31 cellular contexts compared by ENCODE assay signal in the genomic region with DNA sequence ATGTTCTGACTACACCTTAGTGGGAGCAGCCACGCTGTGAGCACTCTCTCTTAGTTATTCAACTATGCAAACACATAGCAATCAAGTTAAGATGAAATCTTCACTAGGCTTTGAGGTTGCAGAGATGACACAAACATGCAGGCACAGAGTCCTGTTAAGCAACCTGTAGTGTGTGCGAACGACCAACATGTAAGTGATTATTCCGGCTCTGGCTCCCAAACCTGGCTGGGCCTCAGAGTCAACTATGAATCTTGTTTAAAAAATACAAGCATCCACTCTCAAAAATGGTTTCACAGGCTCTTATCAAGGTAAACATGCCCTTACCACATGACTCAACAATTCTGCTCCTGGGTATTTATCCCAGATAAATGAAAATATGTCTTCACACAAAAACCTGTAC.
DNase-seq lines count a peak whose midpoint lies in the region; ATAC-seq, FAIRE-seq and TF ChIP-seq lines count a peak whose summit lies in the region.
"Had no signal": no experiment of that assay in that cellular context is flagged by ENCODE, and none has a peak within 500 bp of the region (broad histone marks: within the 10 kb centered on the region; RNA-seq: fewer than 3 reads in every experiment).

No MANE protein-coding gene starts in this region.

- peak overlapping the region; percentile 16 to 69 for H3K27ac ChIP-seq in liver (ENCODE audit: low read depth in 1 of 2, low read length in 2 of 2)
- H3K27ac ChIP-seq: C4-2B, HL-60, psoas muscle, SJCRH30, WERI-Rb-1 had no signal

- intact Hi-C loops in activated CD4-positive, alpha-beta T cell treated with anti-CD3 and anti-CD28 coated beads for 36 hours (cut with DNase I, micrococcal nuclease) = no loop called here

- no peaks in the 10 kb centered on the region for H3K36me3 Mint-ChIP-seq in activated CD4-positive, alpha-beta T cell treated with anti-CD3 and anti-CD28 coated beads for 36 hours (ENCODE audit: low read depth)
- no peaks in the 10 kb centered on the region for H3K36me3 Mint-ChIP-seq in T-cell
- H3K36me3 Mint-ChIP-seq: natural killer cell; stimulated activated memory B cell treated with anti-CD40 and anti-IgM and Interleukin-4, amounts not matched to agents 10 μg/mL and 1 μg/mL and 100 μg/mL, for 72 hours had no signal

- no peak overlapping the region for H3K4me3 Mint-ChIP-seq in activated CD4-positive, alpha-beta T cell treated with anti-CD3 and anti-CD28 coated beads for 36 hours
- H3K4me3 Mint-ChIP-seq in T-cell = no peak overlapping the region
- H3K4me3 Mint-ChIP-seq: natural killer cell; stimulated activated memory B cell treated with anti-CD40 and anti-IgM and Interleukin-4, amounts not matched to agents 10 μg/mL and 1 μg/mL and 100 μg/mL, for 72 hours had no signal

- no peak for TF ChIP-seq POLR2A in NB4 (IDR thresholded peaks at IDR 0.05; ENCODE audit: extremely low read depth, insufficient read length)

- no peaks in the 10 kb centered on the region for H3K36me3 ChIP-seq in liver (ENCODE audit: control insufficient read depth in 4 of 4, insufficient read depth in 3 of 4, low read depth in 1 of 4, low read length in 3 of 4)
- H3K36me3 ChIP-seq: HAP-1, SJCRH30, WERI-Rb-1 had no signal

- H3K27me3 ChIP-seq in liver (ENCODE audit: control insufficient read depth in 4 of 4, insufficient read depth in 4 of 4, low read length in 3 of 4) = no peaks in the 10 kb centered on the region
- H3K27me3 ChIP-seq: SJCRH30 had no signal

- H3K9ac ChIP-seq in liver (ENCODE audit: low read depth in 1 of 2, low read length in 2 of 2) = no peak overlapping the region

- no peak for DNase-seq in activated CD4-positive, alpha-beta T cell treated with anti-CD3 and anti-CD28 coated beads for 36 hours
- DNase-seq in activated CD4-positive, alpha-beta T cell treated with anti-CD3 and anti-CD28 coated beads, Interleukin-2, amount 50 U/mL, for 48 hours = no peak
- peak; percentile 45 for DNase-seq in NB4 (ENCODE audit: low read depth)
- peak; percentile 71 for DNase-seq in amniotic epithelial cell (ENCODE audit: low read depth)
- no peak for DNase-seq in T-cell
- no peak for DNase-seq in SKM-1 treated with dmso at 0.1 percent for 144 hours (lab: John Stamatoyannopoulos, UW; ENCODE audit: unreplicated experiment)
- DNase-seq in HTR-8/SVneo (ENCODE audit: insufficient read length, low spot score) = no peak
- DNase-seq: activated CD4-positive, alpha-beta T cell treated with anti-CD3 and anti-CD28 coated beads for 48 hours; activated gamma-delta T cell; activated T-cell treated with anti-CD3 and anti-CD28 coated beads, Interleukin-2, amount 50 U/mL, for 1 hour; Caco-2; cerebellar nuclear complex; dermis blood vessel endothelial cell; DMS79; GDM1; Karpas-422; mucosa of descending colon; MV-4-11; natural killer cell; NCI-H1436 treated with DMSO at 0.1 percent for 48 hours; NCI-H2171 treated with DMSO at 0.1 percent for 48 hours; occipital lobe; psoas muscle; SJCRH30; WERI-Rb-1 had no signal

- H3K4me3 ChIP-seq in NB4 (ENCODE audit: low read depth, low read length) = no peak overlapping the region
- H3K4me3 ChIP-seq in liver (ENCODE audit: low read depth in 1 of 3, low read length in 3 of 3) = no peak overlapping the region
- H3K4me3 ChIP-seq: HAP-1, lung, mucosa of descending colon, psoas muscle, SJCRH30 had no signal

- POLR2A ChIA-PET in activated CD4-positive, alpha-beta T cell treated with anti-CD3 and anti-CD28 coated beads for 36 hours (lab: Charles Lee) = no interaction called here
- POLR2A ChIA-PET in T-cell (lab: Charles Lee) = interaction anchor here in 1 of 2 donors (0.6 kb wide), 1 partner anchor 30 kb away, joined by 4 read pairs; no protein-coding TSS in a partner anchor

- no peaks in the 10 kb centered on the region for H3K4me1 ChIP-seq in liver (ENCODE audit: control insufficient read depth in 4 of 4, insufficient read depth in 4 of 4, low read length in 3 of 4)
- H3K4me1 ChIP-seq: HAP-1, psoas muscle, SJCRH30 had no signal

- ATAC-seq in activated CD4-positive, alpha-beta T cell treated with anti-CD3 and anti-CD28 coated beads for 36 hours = peak; percentile 68
- no peak for ATAC-seq in T-cell (replicated peaks in 1 of 4)
- ATAC-seq: mucosa of descending colon; natural killer cell; psoas muscle; stimulated activated memory B cell treated with anti-CD40 and anti-IgM and Interleukin-4, amounts not matched to agents 10 μg/mL and 1 μg/mL and 100 μg/mL, for 72 hours had no signal

- no peaks in the 10 kb centered on the region for H3K9me3 ChIP-seq in liver (ENCODE audit: control insufficient read depth in 4 of 4, low read length in 3 of 4)
- H3K9me3 ChIP-seq: Caco-2, HAP-1, mucosa of descending colon, psoas muscle, SJCRH30 had no signal

- CTCF ChIA-PET in activated CD4-positive, alpha-beta T cell treated with anti-CD3 and anti-CD28 coated beads for 36 hours (lab: Charles Lee) = no interaction called here
- CTCF ChIA-PET in T-cell (lab: Charles Lee) = no interaction called here

- H3K27ac Mint-ChIP-seq in activated CD4-positive, alpha-beta T cell treated with anti-CD3 and anti-CD28 coated beads for 36 hours = no peak overlapping the region
- H3K27ac Mint-ChIP-seq in T-cell = no peak overlapping the region
- H3K27ac Mint-ChIP-seq: natural killer cell; stimulated activated memory B cell treated with anti-CD40 and anti-IgM and Interleukin-4, amounts not matched to agents 10 μg/mL and 1 μg/mL and 100 μg/mL, for 72 hours had no signal

- H3K4me1 Mint-ChIP-seq in activated CD4-positive, alpha-beta T cell treated with anti-CD3 and anti-CD28 coated beads for 36 hours = peaks cover 3% of the 10 kb centered on the region
- H3K4me1 Mint-ChIP-seq in T-cell = peaks cover under 1 to 3% (median 3%) of the 10 kb centered on the region in 3 donors
- H3K4me1 Mint-ChIP-seq: natural killer cell; stimulated activated memory B cell treated with anti-CD40 and anti-IgM and Interleukin-4, amounts not matched to agents 10 μg/mL and 1 μg/mL and 100 μg/mL, for 72 hours had no signal

- TF ChIP-seq CTCF in NB4 (IDR thresholded peaks at IDR 0.05; ENCODE audit: low read depth, low read length) (no peak), liver (IDR thresholded peaks at IDR 0.05; ENCODE audit: low read depth, low read length, missing input control) (no peak)

- no peaks in the 10 kb centered on the region for H3K9me3 Mint-ChIP-seq in activated CD4-positive, alpha-beta T cell treated with anti-CD3 and anti-CD28 coated beads for 36 hours (ENCODE audit: low read depth)
- H3K9me3 Mint-ChIP-seq in T-cell = no peaks in the 10 kb centered on the region
- H3K9me3 Mint-ChIP-seq: natural killer cell; stimulated activated memory B cell treated with anti-CD40 and anti-IgM and Interleukin-4, amounts not matched to agents 10 μg/mL and 1 μg/mL and 100 μg/mL, for 72 hours had no signal

- FAIRE-seq in HTR-8/SVneo (lab: Jason Lieb, UNC) = no peak

- TF ChIP-seq RAD21 in liver (IDR thresholded peaks at IDR 0.05) = peak; percentile 26 to 51

- peaks cover 10% of the 10 kb centered on the region for H3K27me3 Mint-ChIP-seq in activated CD4-positive, alpha-beta T cell treated with anti-CD3 and anti-CD28 coated beads for 36 hours
- no peaks in the 10 kb centered on the region for H3K27me3 Mint-ChIP-seq in T-cell
- H3K27me3 Mint-ChIP-seq: stimulated activated memory B cell treated with anti-CD40 and anti-IgM and Interleukin-4, amounts not matched to agents 10 μg/mL and 1 μg/mL and 100 μg/mL, for 72 hours had no signal

- 41% methylated on average over 4 of the region's 4 CpGs for WGBS in liver

TF ChIP-seq in liver, 16 proteins besides CTCF, POLR2A, EP300 and RAD21 (continues in another document):
- TF ChIP-seq FOXA2 (IDR thresholded peaks at IDR 0.05) (peak; percentile 51), YY1 (IDR thresholded peaks at IDR 0.05) (peak; percentile 34), HNF4A (conservative IDR thresholded peaks at IDR 0.05) (peak; percentile 70 to 72), SP1 (IDR thresholded peaks at IDR 0.05) (peak; percentile 54), JUND (IDR thresholded peaks at IDR 0.05) (peak in 1 of 2 donors; percentile 48), HNF4G (IDR thresholded peaks at IDR 0.05) (no peak)
- TF ChIP-seq, protein P1, sequence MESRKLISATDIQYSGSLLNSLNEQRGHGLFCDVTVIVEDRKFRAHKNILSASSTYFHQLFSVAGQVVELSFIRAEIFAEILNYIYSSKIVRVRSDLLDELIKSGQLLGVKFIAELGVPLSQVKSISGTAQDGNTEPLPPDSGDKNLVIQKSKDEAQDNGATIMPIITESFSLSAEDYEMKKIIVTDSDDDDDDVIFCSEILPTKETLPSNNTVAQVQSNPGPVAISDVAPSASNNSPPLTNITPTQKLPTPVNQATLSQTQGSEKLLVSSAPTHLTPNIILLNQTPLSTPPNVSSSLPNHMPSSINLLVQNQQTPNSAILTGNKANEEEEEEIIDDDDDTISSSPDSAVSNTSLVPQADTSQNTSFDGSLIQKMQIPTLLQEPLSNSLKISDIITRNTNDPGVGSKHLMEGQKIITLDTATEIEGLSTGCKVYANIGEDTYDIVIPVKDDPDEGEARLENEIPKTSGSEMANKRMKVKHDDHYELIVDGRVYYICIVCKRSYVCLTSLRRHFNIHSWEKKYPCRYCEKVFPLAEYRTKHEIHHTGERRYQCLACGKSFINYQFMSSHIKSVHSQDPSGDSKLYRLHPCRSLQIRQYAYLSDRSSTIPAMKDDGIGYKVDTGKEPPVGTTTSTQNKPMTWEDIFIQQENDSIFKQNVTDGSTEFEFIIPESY (IDR thresholded peaks at IDR 0.05) = peak; percentile 52
- TF ChIP-seq, protein P2, sequence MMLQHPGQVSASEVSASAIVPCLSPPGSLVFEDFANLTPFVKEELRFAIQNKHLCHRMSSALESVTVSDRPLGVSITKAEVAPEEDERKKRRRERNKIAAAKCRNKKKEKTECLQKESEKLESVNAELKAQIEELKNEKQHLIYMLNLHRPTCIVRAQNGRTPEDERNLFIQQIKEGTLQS (IDR thresholded peaks at IDR 0.05) = no peak

Comparison
In these comparisons a context has a peak if more than half of its experiments do, and no peak if none do; other contexts are left out.
1. DNase-seq: peak in NB4 (single experiment) and amniotic epithelial cell (single experiment); none in activated CD4-positive, alpha-beta T cell treated with anti-CD3 and anti-CD28 coated beads for 36 hours (single experiment), activated CD4-positive, alpha-beta T cell treated with anti-CD3 and anti-CD28 coated beads, Interleukin-2, amount 50 U/mL, for 48 hours (0 of 2), T-cell (0 of 34), SKM-1 treated with dmso at 0.1 percent for 144 hours (single experiment) and HTR-8/SVneo (single experiment).